ENCODE assay signal across 1 cellular context in genomic region chr9:96655198-96655851, GRCh38.
TF ChIP-seq lines count a peak whose summit lies in the region.

Gene PRXL2C (minus strand): TSS chr9:96655317. CDS start chr9:96655281, 36 bp downstream.

TF ChIP-seq in A549, 52 proteins besides CTCF, POLR2A, EP300 and RAD21 (continued from another document):
- 0 out of 3 replicates have a peak, but pooled peaks have one; percentile 45 for TF ChIP-seq BCL3 (IDR thresholded peaks at IDR 0.05)
- no peak for TF ChIP-seq MAFK (IDR thresholded peaks at IDR 0.05; ENCODE audit: partially characterized antibody)
